In genomic region chr19:35612559-35613321, GRCh38 we compare ENCODE assay signal across 8 cellular contexts. TPM values are rescaled to one million over a fixed set of nuclear protein-coding genes. Genes with fewer than 3 reads are reported as not detected.
DNase-seq lines count a peak whose midpoint lies in the region; ATAC-seq and TF ChIP-seq lines count a peak whose summit lies in the region.

Gene HAUS5, plus strand, starts transcription at chr19:35612735. Its CDS starts 60 bp downstream, at chr19:35612795.

- peak; percentile 78 for ATAC-seq in GM21723 (IDR thresholded peaks at IDR 0.05; ENCODE audit: unreplicated experiment)
- peak; percentile 94 to 95 for ATAC-seq in activated T-cell treated with anti-CD3 and anti-CD28 coated beads, Interleukin-2, amount 50 U/mL, for 4 hours

- H3K4me1 ChIP-seq in Peyer's patch = peaks cover 2 to 12% (median 7%) of the 10 kb centered on the region in 4 donors
- H3K4me1 ChIP-seq in esophagus (ENCODE audit: control insufficient read depth in 2 of 2, insufficient read depth in 2 of 2, low read length in 1 of 2) = peaks cover 4 to 5% of the 10 kb centered on the region in 2 donors
- H3K4me1 ChIP-seq in muscle layer of colon (ENCODE audit: insufficient read depth, low read length) = peaks cover 11% of the 10 kb centered on the region

- H3K27me3 Mint-ChIP-seq in activated T-cell treated with anti-CD3 and anti-CD28 coated beads, Interleukin-2, amount 50 U/mL, for 4 hours (ENCODE audit: low read depth) = no peaks in the 10 kb centered on the region

- TF ChIP-seq CTCF in Peyer's patch (IDR thresholded peaks at IDR 0.05) = peak in 3 of 6 experiments; percentile 21 to 41 (median 23)

- H3K4me3 ChIP-seq in Peyer's patch (peak within 1 kb of the TSS; percentile 63 to 85 (median 75)), esophagus (ENCODE audit: low read depth in 1 of 2, low read length in 2 of 2) (peak within 1 kb of the TSS; percentile 68 to 82), muscle layer of colon (ENCODE audit: low read depth in 1 of 2, low read length in 2 of 2) (peak within 1 kb of the TSS; percentile 76 to 89)

- H3K27ac ChIP-seq in KOPT-K1 (ENCODE audit: low read depth, low read length, poor library complexity, severe bottlenecking) (peak within 1 kb of the TSS; percentile 86), Peyer's patch (peak within 1 kb of the TSS; percentile 66 to 83 (median 74)), esophagus (ENCODE audit: low read depth in 2 of 2, low read length in 1 of 2) (peak within 1 kb of the TSS; percentile 50 to 85), muscle layer of colon (ENCODE audit: low read depth, low read length) (peak within 1 kb of the TSS; percentile 61)

- peaks cover 31% of the 10 kb centered on the region for H3K36me3 ChIP-seq in KOPT-K1 (ENCODE audit: insufficient read depth, low read length)
- H3K36me3 ChIP-seq in Peyer's patch = no peaks in the 10 kb centered on the region
- H3K36me3 ChIP-seq in esophagus (ENCODE audit: control insufficient read depth in 2 of 2, insufficient read depth in 2 of 2, low read length in 1 of 2) = peaks cover 0 to 3% of the 10 kb centered on the region in 2 donors
- no peaks in the 10 kb centered on the region for H3K36me3 ChIP-seq in muscle layer of colon (ENCODE audit: insufficient read depth, low read length)

- H3K4me3 Mint-ChIP-seq in activated T-cell treated with anti-CD3 and anti-CD28 coated beads, Interleukin-2, amount 50 U/mL, for 4 hours = peak within 1 kb of the TSS; percentile 85

- H3K9ac ChIP-seq in muscle layer of colon (ENCODE audit: low read length) = peak within 1 kb of the TSS; percentile 79

- H3K9me3 Mint-ChIP-seq in activated T-cell treated with anti-CD3 and anti-CD28 coated beads, Interleukin-2, amount 50 U/mL, for 4 hours = peaks cover 6% of the 10 kb centered on the region

- peaks cover 4% of the 10 kb centered on the region for H3K36me3 Mint-ChIP-seq in activated T-cell treated with anti-CD3 and anti-CD28 coated beads, Interleukin-2, amount 50 U/mL, for 4 hours (ENCODE audit: insufficient read depth)

- WGBS in esophagus, 2 donors = 1% methylated on average over 47 of the region's 47 CpGs

- H3K27me3 ChIP-seq in Peyer's patch = no peaks in the 10 kb centered on the region
- no peaks in the 10 kb centered on the region for H3K27me3 ChIP-seq in esophagus (ENCODE audit: control insufficient read depth in 1 of 2, insufficient read depth in 2 of 2, low read length in 2 of 2)
- H3K27me3 ChIP-seq in muscle layer of colon (ENCODE audit: control insufficient read depth in 1 of 2, insufficient read depth in 2 of 2, low read length in 2 of 2) = no peaks in the 10 kb centered on the region

- DNase-seq in DMS53 (lab: John Stamatoyannopoulos, UW) (peak; percentile 98), Peyer's patch (peak; percentile 96 to 98 (median 97))
- DNase-seq in activated T-cell treated with anti-CD3 and anti-CD28 coated beads, Interleukin-2, amount 50 U/mL, for 4 hours = peak; percentile 95
- DNase-seq in stimulated activated CD8-positive, alpha-beta memory T cell treated with anti-CD3 and anti-CD28 coated beads, Interleukin-7, amount 100 ng/mL, for 1 hour (ENCODE audit: low read depth in 2 of 2) = peak; percentile 95 to 97

- peaks cover 25% of the 10 kb centered on the region for H3K4me1 Mint-ChIP-seq in activated T-cell treated with anti-CD3 and anti-CD28 coated beads, Interleukin-2, amount 50 U/mL, for 4 hours (ENCODE audit: low read depth)

- peaks cover 6% of the 10 kb centered on the region for H3K9me3 ChIP-seq in KOPT-K1 (ENCODE audit: insufficient read depth, low read length, poor library complexity, severe bottlenecking)
- peaks cover 0 to 8% (median 0%) of the 10 kb centered on the region in 4 donors for H3K9me3 ChIP-seq in Peyer's patch
- H3K9me3 ChIP-seq in esophagus (ENCODE audit: control insufficient read depth in 2 of 2, insufficient read depth in 1 of 2, low read depth in 1 of 2, low read length in 1 of 2) = no peaks in the 10 kb centered on the region
- no peaks in the 10 kb centered on the region for H3K9me3 ChIP-seq in muscle layer of colon (ENCODE audit: low read length)

- peak in 1 of 2 donors; percentile 26 for TF ChIP-seq POLR2A in Peyer's patch (IDR thresholded peaks at IDR 0.05)

RNA-seq across cellular contexts. Expression of gene HAUS5, which starts in this region (rescaled TPM):
- 10 to 100 TPM in 2 of 4 donors, 1 to 10 TPM in 2; 2.8 to 42.9 (median 8.3) TPM for total RNA-seq in Peyer's patch
- 10 to 100 TPM; 39.2 to 48.1 (median 41.3) TPM for total RNA-seq in activated T-cell treated with anti-CD3 and anti-CD28 coated beads, Interleukin-2, amount 50 U/mL, for 4 hours
- 10 to 100 TPM; 10.1 to 24.1 TPM for polyA plus RNA-seq in esophagus

Comparison
In these comparisons a context has a peak if more than half of its experiments do, and no peak if none do; other contexts are left out.
1. Peak in every context shown above with its lines: DNase-seq, ATAC-seq, H3K4me3 ChIP-seq and H3K27ac ChIP-seq.